In genomic region chr17:39700148-39700987, GRCh38 we compare ENCODE assay signal across 9 cellular contexts. TPM values are rescaled to one million over a fixed set of nuclear protein-coding genes. Genes with fewer than 3 reads are reported as not detected.
A peak's percentile ranks its signal among the peaks of the same experiment; 100 is the strongest.
DNase-seq lines count a peak whose midpoint lies in the region; ATAC-seq and TF ChIP-seq lines count a peak whose summit lies in the region.
"Had no signal": no experiment of that assay in that cellular context is flagged by ENCODE, and none has a peak within 500 bp of the region (broad histone marks: within the 10 kb centered on the region; RNA-seq: fewer than 3 reads in every experiment).

No MANE protein-coding gene starts in this region.

- peak overlapping the region; percentile 73 to 90 (median 78) for H3K4me3 ChIP-seq in fibroblast of lung (replicated peaks in 1 of 4; ENCODE audit: control extremely low read depth in 1 of 4, insufficient read depth in 1 of 4, low read depth in 3 of 4, low read length in 4 of 4)
- peak overlapping the region; percentile 54 to 83 for H3K4me3 ChIP-seq in muscle layer of duodenum (ENCODE audit: low read depth in 1 of 2, low read length in 2 of 2)

- H3K9ac ChIP-seq in fibroblast of lung (ENCODE audit: insufficient read depth, low read length), result peak overlapping the region; percentile 71

- H3K27me3 ChIP-seq in fibroblast of lung (ENCODE audit: control insufficient read depth, insufficient read depth, low read length), result no peaks in the 10 kb centered on the region
- no peaks in the 10 kb centered on the region for H3K27me3 ChIP-seq in muscle layer of duodenum (ENCODE audit: low read depth, low read length)

- H3K27me3 Mint-ChIP-seq in stimulated activated naive CD8-positive, alpha-beta T cell treated with anti-CD3 and anti-CD28 coated beads, Interleukin-15, amount 100 ng/mL, for 72 hours, result peaks cover 55% of the 10 kb centered on the region

- H3K27ac Mint-ChIP-seq in stimulated activated naive CD8-positive, alpha-beta T cell treated with anti-CD3 and anti-CD28 coated beads, Interleukin-15, amount 100 ng/mL, for 72 hours, result no peak overlapping the region
- H3K27ac Mint-ChIP-seq: CD4-positive, CD25-positive, alpha-beta regulatory T cell had no signal

- H3K4me1 ChIP-seq in fibroblast of lung (ENCODE audit: control insufficient read depth, extremely low read depth, insufficient read depth, low read length) (peaks cover 4% of the 10 kb centered on the region), muscle layer of duodenum (ENCODE audit: control insufficient read depth in 1 of 2, insufficient read depth in 2 of 2, low read length in 2 of 2) (peaks cover 8 to 24% of the 10 kb centered on the region in 2 donors)

- H2AFZ ChIP-seq in fibroblast of lung (ENCODE audit: low read length), result peak overlapping the region; percentile 59

- H4K20me1 ChIP-seq in fibroblast of lung (ENCODE audit: control insufficient read depth, extremely low read depth, insufficient read depth, low read length), result no peaks in the 10 kb centered on the region

- H3K36me3 ChIP-seq in fibroblast of lung (ENCODE audit: control insufficient read depth, insufficient read depth, low read length), result no peaks in the 10 kb centered on the region
- H3K36me3 ChIP-seq in muscle layer of duodenum (ENCODE audit: control insufficient read depth in 1 of 2, insufficient read depth in 2 of 2, low read length in 2 of 2), result no peaks in the 10 kb centered on the region

- DNase-seq in stimulated activated naive CD8-positive, alpha-beta T cell treated with anti-CD3 and anti-CD28 coated beads, Interleukin-15, amount 100 ng/mL, for 72 hours, result no peak
- DNase-seq in stimulated activated naive CD8-positive, alpha-beta T cell treated with anti-CD3 and anti-CD28 coated beads, Interleukin-15, Interleukin-2, amounts not matched to agents 100 U/mL and 50 U/mL, for 24 hours, result no peak
- DNase-seq in fibroblast of lung (ENCODE audit: low read depth in 2 of 2) (peak; percentile 25), NCI-H774 (lab: John Stamatoyannopoulos, UW) (no peak), NCI-H1694 (lab: John Stamatoyannopoulos, UW) (no peak)
- DNase-seq in activated effector memory CD4-positive, alpha-beta T cell treated with anti-CD3 and anti-CD28 coated beads, Interleukin-2, amount 50 U/mL, for 16 hours, result no peak
- DNase-seq: CD4-positive, CD25-positive, alpha-beta regulatory T cell had no signal

- peak overlapping the region; percentile 88 for H3K4me2 ChIP-seq in fibroblast of lung (ENCODE audit: extremely low read depth, insufficient read depth, low read length)

- no peaks in the 10 kb centered on the region for H3K9me3 Mint-ChIP-seq in stimulated activated naive CD8-positive, alpha-beta T cell treated with anti-CD3 and anti-CD28 coated beads, Interleukin-15, amount 100 ng/mL, for 72 hours

- H3K9me3 ChIP-seq in fibroblast of lung (ENCODE audit: control insufficient read depth, insufficient read depth, low read depth, low read length) (no peaks in the 10 kb centered on the region), muscle layer of duodenum (ENCODE audit: control insufficient read depth in 1 of 2, low read length in 2 of 2) (no peaks in the 10 kb centered on the region)

- ATAC-seq in stimulated activated naive CD8-positive, alpha-beta T cell treated with anti-CD3 and anti-CD28 coated beads, Interleukin-15, amount 100 ng/mL, for 72 hours, result peak; percentile 42
- ATAC-seq in stimulated activated naive CD8-positive, alpha-beta T cell treated with anti-CD3 and anti-CD28 coated beads, Interleukin-15, Interleukin-2, amounts not matched to agents 100 U/mL and 50 U/mL, for 24 hours, result no peak
- no peak for ATAC-seq in HG02981 (IDR thresholded peaks at IDR 0.05; ENCODE audit: unreplicated experiment)

- peaks cover 12% of the 10 kb centered on the region for H3K79me2 ChIP-seq in fibroblast of lung (ENCODE audit: control insufficient read depth, insufficient read depth, low read length)

- H3K27ac ChIP-seq in fibroblast of lung (ENCODE audit: insufficient read depth, low read length) (peak overlapping the region; percentile 32), muscle layer of duodenum (ENCODE audit: low read length) (peak overlapping the region; percentile 53)

- no peak overlapping the region for H3K4me3 Mint-ChIP-seq in stimulated activated naive CD8-positive, alpha-beta T cell treated with anti-CD3 and anti-CD28 coated beads, Interleukin-15, amount 100 ng/mL, for 72 hours

- H3K4me1 Mint-ChIP-seq in stimulated activated naive CD8-positive, alpha-beta T cell treated with anti-CD3 and anti-CD28 coated beads, Interleukin-15, amount 100 ng/mL, for 72 hours, result peaks cover 27% of the 10 kb centered on the region

- TF ChIP-seq CTCF in fibroblast of lung (conservative IDR thresholded peaks at IDR 0.05 in 1 of 2, IDR thresholded peaks at IDR 0.05 in 1 of 2; ENCODE audit: low read depth in 1 of 2, low read length in 2 of 2), result no peak

RNA-seq across cellular contexts. Expression of gene ERBB2, which starts 0.5 kb away (rescaled TPM):
- 24.7 and 33.9 TPM in 2 replicates for total RNA-seq in fibroblast of lung
- polyA plus RNA-seq in fibroblast of lung, result 24.7 and 25.0 TPM in 2 replicates
- 33.0 and 37.0 TPM in 2 replicates for polyA plus RNA-seq in fibroblast of lung (2012)
- polyA minus RNA-seq in fibroblast of lung (ENCODE audit: low replicate concordance), result 184 and 211 TPM in 2 replicates

RNA-seq across cellular contexts. Expression of gene PGAP3, which starts 12.5 kb away (rescaled TPM):
- total RNA-seq in fibroblast of lung, result 8.8 and 10.8 TPM in 2 replicates
- 5.9 and 7.9 TPM in 2 replicates for polyA plus RNA-seq in fibroblast of lung
- 7.8 and 7.9 TPM in 2 replicates for polyA plus RNA-seq in fibroblast of lung (2012)
- polyA minus RNA-seq in fibroblast of lung (ENCODE audit: low replicate concordance), result 9.0 and 52.0 TPM in 2 replicates

RNA-seq across cellular contexts. Expression of gene MIEN1, which starts 30.0 kb away (rescaled TPM):
- 18.2 and 25.6 TPM in 2 replicates for total RNA-seq in fibroblast of lung
- 58.0 and 66.2 TPM in 2 replicates for polyA plus RNA-seq in fibroblast of lung
- polyA plus RNA-seq in fibroblast of lung (2012), result 77.5 and 83.3 TPM in 2 replicates
- polyA minus RNA-seq in fibroblast of lung (ENCODE audit: low replicate concordance), result 45.7 and 76.8 TPM in 2 replicates

RNA-seq across cellular contexts. Expression of gene PNMT, which starts 32.1 kb away (rescaled TPM):
- not detected in 2 replicates for total RNA-seq in fibroblast of lung
- polyA plus RNA-seq in fibroblast of lung, result not detected in 2 replicates
- not detected in 2 replicates for polyA plus RNA-seq in fibroblast of lung (2012)
- not detected in 2 replicates for polyA minus RNA-seq in fibroblast of lung (ENCODE audit: low replicate concordance)
- polyA plus RNA-seq: CD4-positive, CD25-positive, alpha-beta regulatory T cell had no signal

RNA-seq across cellular contexts. Expression of gene TCAP, which starts 35.2 kb away (rescaled TPM):
- 0.17 and 0.26 TPM in 2 replicates for total RNA-seq in fibroblast of lung
- 0.05 TPM in 1 of 2 replicates, not detected in the other for polyA plus RNA-seq in fibroblast of lung
- polyA plus RNA-seq in fibroblast of lung (2012), result 0.09 and 0.16 TPM in 2 replicates
- 0.19 and 1.2 TPM in 2 replicates for polyA minus RNA-seq in fibroblast of lung (ENCODE audit: low replicate concordance)

Comparison
In these comparisons a context has a peak if more than half of its experiments do, and no peak if none do; other contexts are left out.
1. DNase-seq: peak in fibroblast of lung (2 of 2); none in stimulated activated naive CD8-positive, alpha-beta T cell treated with anti-CD3 and anti-CD28 coated beads, Interleukin-15, amount 100 ng/mL, for 72 hours (0 of 2), stimulated activated naive CD8-positive, alpha-beta T cell treated with anti-CD3 and anti-CD28 coated beads, Interleukin-15, Interleukin-2, amounts not matched to agents 100 U/mL and 50 U/mL, for 24 hours (single experiment), activated effector memory CD4-positive, alpha-beta T cell treated with anti-CD3 and anti-CD28 coated beads, Interleukin-2, amount 50 U/mL, for 16 hours (single experiment), NCI-H774 (single experiment) and NCI-H1694 (single experiment).